Comparison of ENCODE assay signal across 23 cellular contexts in genomic region chrX:47172971-47173792, GRCh38. TPM values are rescaled to one million over a fixed set of nuclear protein-coding genes. Genes with fewer than 3 reads are reported as not detected.
DNase-seq lines count a peak whose midpoint lies in the region; ATAC-seq, FAIRE-seq and TF ChIP-seq lines count a peak whose summit lies in the region.
"Had no signal": no experiment of that assay in that cellular context is flagged by ENCODE, and none has a peak within 500 bp of the region (broad histone marks: within the 10 kb centered on the region; RNA-seq: fewer than 3 reads in every experiment).

No MANE protein-coding gene starts in this region.

- no peak for ATAC-seq in HG02623 (IDR thresholded peaks at IDR 0.05; ENCODE audit: unreplicated experiment)
- ATAC-seq: GM12878, Panc1 had no signal

- no peak overlapping the region for H3K27ac Mint-ChIP-seq in activated T-helper 2 cell treated with anti-CD3 and anti-CD28 coated beads, Interferon-gamma antibody, Interleukin-2, Interleukin-4, amounts not matched to agents 10 μg/mL and 5 μg/mL and 100 μg/mL, durations not matched to agents 14 hours and 24 hours and 36 hours
- H3K27ac Mint-ChIP-seq: CD4-positive, CD25-positive, alpha-beta regulatory T cell had no signal

- peaks cover 11% of the 10 kb centered on the region; the same call in 1 of the 2 replicates for H3K27me3 ChIP-seq in H7 (ENCODE audit: control insufficient read depth, insufficient read depth, low read length)
- peaks cover 0 to 14% (median 0%) of the 10 kb centered on the region in 7 donors for H3K27me3 ChIP-seq in spleen (replicated peaks in 1 of 7)

- H3K36me3 Mint-ChIP-seq in activated T-helper 2 cell treated with anti-CD3 and anti-CD28 coated beads, Interferon-gamma antibody, Interleukin-2, Interleukin-4, amounts not matched to agents 10 μg/mL and 5 μg/mL and 100 μg/mL, durations not matched to agents 14 hours and 24 hours and 36 hours (ENCODE audit: low read depth), result peaks cover 55% of the 10 kb centered on the region

- H3K9me3 ChIP-seq in kidney (ENCODE audit: control insufficient read depth in 1 of 2, low read length in 2 of 2) (no peaks in the 10 kb centered on the region), spleen (no peaks in the 10 kb centered on the region)
- H3K9me3 ChIP-seq: HAP-1 had no signal

- peaks cover 10% of the 10 kb centered on the region for H3K36me3 ChIP-seq in H7 (replicated peaks; ENCODE audit: control insufficient read depth, insufficient read depth, low read length)
- H3K36me3 ChIP-seq in kidney (ENCODE audit: control insufficient read depth in 1 of 2, insufficient read depth in 2 of 2, low read length in 2 of 2), result peaks cover 0 to 18% of the 10 kb centered on the region in 2 donors
- H3K36me3 ChIP-seq in spleen, result peaks cover 0 to 100% (median 72%) of the 10 kb centered on the region in 6 donors

- H3K4me3 Mint-ChIP-seq in activated T-helper 2 cell treated with anti-CD3 and anti-CD28 coated beads, Interferon-gamma antibody, Interleukin-2, Interleukin-4, amounts not matched to agents 10 μg/mL and 5 μg/mL and 100 μg/mL, durations not matched to agents 14 hours and 24 hours and 36 hours (ENCODE audit: low read depth), result no peak overlapping the region
- H3K4me3 Mint-ChIP-seq: CD4-positive, CD25-positive, alpha-beta regulatory T cell had no signal

- no peaks in the 10 kb centered on the region for H3K9me3 Mint-ChIP-seq in activated T-helper 2 cell treated with anti-CD3 and anti-CD28 coated beads, Interferon-gamma antibody, Interleukin-2, Interleukin-4, amounts not matched to agents 10 μg/mL and 5 μg/mL and 100 μg/mL, durations not matched to agents 14 hours and 24 hours and 36 hours
- H3K9me3 Mint-ChIP-seq: CD4-positive, CD25-positive, alpha-beta regulatory T cell had no signal

- TF ChIP-seq POLR2A in GM12892 (IDR thresholded peaks at IDR 0.05; ENCODE audit: low read depth, low read length) (no peak), spleen (IDR thresholded peaks at IDR 0.05) (no peak)

- WGBS in spleen, 5 donors, result 78 to 92% (median 87%) methylated on average over 9 to 18 of the region's 18 CpGs

- H3K4me1 Mint-ChIP-seq in activated T-helper 2 cell treated with anti-CD3 and anti-CD28 coated beads, Interferon-gamma antibody, Interleukin-2, Interleukin-4, amounts not matched to agents 10 μg/mL and 5 μg/mL and 100 μg/mL, durations not matched to agents 14 hours and 24 hours and 36 hours (ENCODE audit: low read depth), result peaks cover 1% of the 10 kb centered on the region

- FAIRE-seq in GM12892 (lab: Jason Lieb, UNC) (no peak), kidney (lab: Jason Lieb, UNC) (no peak)
- FAIRE-seq: GM12878 had no signal

- intact Hi-C loops in kidney (cut with DNase I), result no loop called here
- intact Hi-C loops in spleen (cut with DNase I; ENCODE audit: low total_unique reads), result no loop called here
- intact Hi-C loops in activated T-helper 2 cell treated with anti-CD3 and anti-CD28 coated beads, Interferon-gamma antibody, Interleukin-2, Interleukin-4, amounts not matched to agents 10 μg/mL and 5 μg/mL and 100 μg/mL, durations not matched to agents 14 hours and 24 hours and 36 hours (cut with micrococcal nuclease), result no loop called here

- H3K27ac ChIP-seq in kidney (ENCODE audit: low read depth in 2 of 2, low read length in 2 of 2) (no peak overlapping the region), spleen (no peak overlapping the region)
- H3K27ac ChIP-seq: GM23248, KMS-11 had no signal

- no peak overlapping the region for H3K9ac ChIP-seq in kidney (ENCODE audit: low read length in 2 of 2)
- H3K9ac ChIP-seq: GM23248, KMS-11 had no signal

- H3K4me1 ChIP-seq in kidney (ENCODE audit: control insufficient read depth in 1 of 2, insufficient read depth in 1 of 2, low read depth in 1 of 2, low read length in 2 of 2), result no peaks in the 10 kb centered on the region
- H3K4me1 ChIP-seq in spleen, result no peaks in the 10 kb centered on the region
- H3K4me1 ChIP-seq: HAP-1 had no signal

- no peaks in the 10 kb centered on the region for H3K27me3 Mint-ChIP-seq in activated T-helper 2 cell treated with anti-CD3 and anti-CD28 coated beads, Interferon-gamma antibody, Interleukin-2, Interleukin-4, amounts not matched to agents 10 μg/mL and 5 μg/mL and 100 μg/mL, durations not matched to agents 14 hours and 24 hours and 36 hours (ENCODE audit: low read depth)
- H3K27me3 Mint-ChIP-seq: CD4-positive, CD25-positive, alpha-beta regulatory T cell had no signal

- TF ChIP-seq CTCF in kidney (IDR thresholded peaks at IDR 0.05; ENCODE audit: borderline replicate concordance, extremely low read depth, insufficient read depth) (no peak), spleen (IDR thresholded peaks at IDR 0.05 in 8 of 11, conservative IDR thresholded peaks at IDR 0.05 in 3 of 11) (no peak)

- peak; percentile 7 for DNase-seq in GM12892 (ENCODE audit: insufficient read length)
- peak; percentile 24 for DNase-seq in H7
- peak; percentile 55 for DNase-seq in kidney
- peak; percentile 61 for DNase-seq in spleen
- no peak for DNase-seq in activated T-helper 2 cell treated with anti-CD3 and anti-CD28 coated beads, Interferon-gamma antibody, Interleukin-2, Interleukin-4, amounts not matched to agents 10 μg/mL and 5 μg/mL and 100 μg/mL, durations not matched to agents 14 hours and 24 hours and 36 hours (ENCODE audit: low spot score)
- no peak for DNase-seq in T1000 (lab: John Stamatoyannopoulos, UW)
- no peak for DNase-seq in stimulated activated CD4-positive, alpha-beta T cell treated with anti-CD3 and anti-CD28 coated beads, Interleukin-2, amount 100 ng/mL, for 24 hours
- DNase-seq: CD4-positive, CD25-positive, alpha-beta regulatory T cell; DMS 273 treated with DMSO at 0.1 percent for 48 hours; DMS79 treated with DMSO at 0.1 percent for 48 hours; GM23248; NCI-H1092 treated with DMSO at 0.1 percent for 48 hours; NCI-H146; NCI-H2029 treated with DMSO at 0.1 percent for 48 hours; NCI-H226; NCI-H510A treated with DMSO at 0.1 percent for 48 hours; NCI-H774; NK-92 treated with Interleukin-12 subunit alpha and Interleukin-12 subunit beta, amount 100 ng/mL, for 24 hours had no signal

- no peak overlapping the region for H3K4me3 ChIP-seq in H7 (ENCODE audit: insufficient read depth, low read depth, low read length)
- H3K4me3 ChIP-seq in kidney (ENCODE audit: low read length in 2 of 2), result no peak overlapping the region
- no peak overlapping the region for H3K4me3 ChIP-seq in spleen
- H3K4me3 ChIP-seq: GM12878, GM23248, HAP-1 had no signal

RNA-seq across cellular contexts. Expression of gene UBA1, which starts 20.4 kb away (rescaled TPM):
- polyA plus RNA-seq in GM12892 (2012; ENCODE audit: missing spikeins), result 112 TPM
- 427 and 477 TPM in 2 replicates for total RNA-seq in H7 (2014; rRNA removed; shearing (Covaris generic))
- total RNA-seq in kidney, result 218 TPM
- polyA plus RNA-seq in kidney (ENCODE audit: insufficient read depth, low read depth, low replicate concordance), result 155 TPM
- 100 to 1,000 TPM; 172 to 207 (median 194) TPM for total RNA-seq in spleen
- 10 to 100 TPM; 57.7 to 92.8 (median 88.9) TPM for polyA plus RNA-seq in spleen
- total RNA-seq in activated T-helper 2 cell treated with anti-CD3 and anti-CD28 coated beads, Interferon-gamma antibody, Interleukin-2, Interleukin-4, amounts not matched to agents 10 μg/mL and 5 μg/mL and 100 μg/mL, durations not matched to agents 14 hours and 24 hours and 36 hours, result 242 and 250 TPM in 2 replicates

RNA-seq across cellular contexts. Expression of gene RBM10, which starts 28.2 kb away (rescaled TPM):
- polyA plus RNA-seq in GM12892 (2012; ENCODE audit: missing spikeins), result 19.5 TPM
- total RNA-seq in H7 (2014; rRNA removed; shearing (Covaris generic)), result 72.6 and 79.1 TPM in 2 replicates
- 31.7 TPM for total RNA-seq in kidney
- polyA plus RNA-seq in kidney (ENCODE audit: insufficient read depth, low read depth, low replicate concordance), result 27.5 TPM
- total RNA-seq in spleen, result 10 to 100 TPM; 24.5 to 38.4 (median 30.9) TPM
- 10 to 100 TPM; 21.6 to 34.7 (median 27.7) TPM for polyA plus RNA-seq in spleen
- 65.7 and 69.2 TPM in 2 replicates for total RNA-seq in activated T-helper 2 cell treated with anti-CD3 and anti-CD28 coated beads, Interferon-gamma antibody, Interleukin-2, Interleukin-4, amounts not matched to agents 10 μg/mL and 5 μg/mL and 100 μg/mL, durations not matched to agents 14 hours and 24 hours and 36 hours

RNA-seq across cellular contexts. Expression of gene NDUFB11, which starts 28.7 kb away (rescaled TPM):
- polyA plus RNA-seq in GM12892 (2012; ENCODE audit: missing spikeins), result 59.7 TPM
- 106 and 108 TPM in 2 replicates for total RNA-seq in H7 (2014; rRNA removed; shearing (Covaris generic))
- total RNA-seq in kidney (70.7 TPM), spleen (10 to 100 TPM; 42.7 to 68.1 (median 51.8) TPM)
- polyA plus RNA-seq in kidney (ENCODE audit: insufficient read depth, low read depth, low replicate concordance) (215 TPM), spleen (10 to 100 TPM; 52.6 to 88.7 (median 77.5) TPM)
- 91.7 and 98.8 TPM in 2 replicates for total RNA-seq in activated T-helper 2 cell treated with anti-CD3 and anti-CD28 coated beads, Interferon-gamma antibody, Interleukin-2, Interleukin-4, amounts not matched to agents 10 μg/mL and 5 μg/mL and 100 μg/mL, durations not matched to agents 14 hours and 24 hours and 36 hours

RNA-seq across cellular contexts. Expression of gene CDK16, which starts 45.3 kb away (rescaled TPM):
- polyA plus RNA-seq in GM12892 (2012; ENCODE audit: missing spikeins), result 25.7 TPM
- total RNA-seq in H7 (2014; rRNA removed; shearing (Covaris generic)), result 227 and 270 TPM in 2 replicates
- total RNA-seq in kidney (96.1 TPM), spleen (10 to 100 TPM; 51.7 to 75.3 (median 60.0) TPM)
- polyA plus RNA-seq in kidney (ENCODE audit: insufficient read depth, low read depth, low replicate concordance) (89.1 TPM), spleen (10 to 100 TPM; 18.4 to 37.9 (median 28.8) TPM)
- 71.2 and 80.6 TPM in 2 replicates for total RNA-seq in activated T-helper 2 cell treated with anti-CD3 and anti-CD28 coated beads, Interferon-gamma antibody, Interleukin-2, Interleukin-4, amounts not matched to agents 10 μg/mL and 5 μg/mL and 100 μg/mL, durations not matched to agents 14 hours and 24 hours and 36 hours

RNA-seq across cellular contexts. Expression of gene USP11, which starts 59.6 kb away (rescaled TPM):
- polyA plus RNA-seq in GM12892 (2012; ENCODE audit: missing spikeins), result 16.1 TPM
- total RNA-seq in H7 (2014; rRNA removed; shearing (Covaris generic)), result 97.8 and 105 TPM in 2 replicates
- total RNA-seq in kidney (91.6 TPM), spleen (10 to 100 TPM; 46.2 to 91.5 (median 70.9) TPM)
- polyA plus RNA-seq in kidney (ENCODE audit: insufficient read depth, low read depth, low replicate concordance) (30.9 TPM), spleen (10 to 100 TPM; 19.9 to 35.2 (median 31.5) TPM)
- 37.2 and 39.5 TPM in 2 replicates for total RNA-seq in activated T-helper 2 cell treated with anti-CD3 and anti-CD28 coated beads, Interferon-gamma antibody, Interleukin-2, Interleukin-4, amounts not matched to agents 10 μg/mL and 5 μg/mL and 100 μg/mL, durations not matched to agents 14 hours and 24 hours and 36 hours

Comparison
In these comparisons a context has a peak if more than half of its experiments do, and no peak if none do; other contexts are left out.
1. DNase-seq: peak in GM12892 (single experiment), H7 (single experiment), kidney (single experiment) and spleen (single experiment); none in activated T-helper 2 cell treated with anti-CD3 and anti-CD28 coated beads, Interferon-gamma antibody, Interleukin-2, Interleukin-4, amounts not matched to agents 10 μg/mL and 5 μg/mL and 100 μg/mL, durations not matched to agents 14 hours and 24 hours and 36 hours (single experiment), T1000 (single experiment) and stimulated activated CD4-positive, alpha-beta T cell treated with anti-CD3 and anti-CD28 coated beads, Interleukin-2, amount 100 ng/mL, for 24 hours (0 of 2).